1 cellular context compared by ENCODE assay signal in the genomic region with DNA sequence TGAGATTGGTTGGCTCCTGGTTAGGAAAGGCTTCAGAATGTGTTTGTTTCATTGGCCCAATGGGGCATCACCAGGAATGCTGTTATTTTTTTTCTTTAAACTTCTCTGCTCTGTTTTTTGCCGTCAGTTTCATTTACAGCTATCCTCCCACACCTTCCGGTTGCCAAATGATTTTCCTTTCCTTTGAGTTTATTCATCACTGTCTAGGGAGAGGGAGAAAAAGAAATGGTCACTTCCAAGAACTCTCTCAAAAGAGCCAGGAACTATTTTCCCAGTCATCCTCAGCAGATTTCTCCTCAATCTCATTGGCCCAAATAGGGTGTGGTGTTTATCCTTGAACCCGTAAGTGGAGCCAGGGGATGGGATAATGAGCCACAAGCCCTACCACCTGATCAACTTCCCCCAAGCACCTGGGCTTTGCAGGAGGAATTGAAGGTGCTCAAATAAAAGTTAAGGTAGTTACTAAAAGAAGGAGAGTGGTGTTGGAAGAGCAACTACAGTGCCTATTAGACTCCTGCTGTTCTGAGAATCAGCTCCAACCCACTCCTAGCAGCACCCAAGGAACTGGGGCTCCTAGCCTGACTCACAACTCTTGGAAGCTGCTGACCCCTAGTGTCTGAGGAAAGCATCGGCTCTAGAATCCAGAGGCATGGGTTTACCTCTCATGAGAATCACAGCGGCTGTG.
TF ChIP-seq lines count a peak whose summit lies in the region.

No MANE protein-coding gene starts in this region.

TF ChIP-seq in K562, 482 proteins besides CTCF, POLR2A, EP300 and RAD21 (continued from another document):
- TF ChIP-seq, protein P1, sequence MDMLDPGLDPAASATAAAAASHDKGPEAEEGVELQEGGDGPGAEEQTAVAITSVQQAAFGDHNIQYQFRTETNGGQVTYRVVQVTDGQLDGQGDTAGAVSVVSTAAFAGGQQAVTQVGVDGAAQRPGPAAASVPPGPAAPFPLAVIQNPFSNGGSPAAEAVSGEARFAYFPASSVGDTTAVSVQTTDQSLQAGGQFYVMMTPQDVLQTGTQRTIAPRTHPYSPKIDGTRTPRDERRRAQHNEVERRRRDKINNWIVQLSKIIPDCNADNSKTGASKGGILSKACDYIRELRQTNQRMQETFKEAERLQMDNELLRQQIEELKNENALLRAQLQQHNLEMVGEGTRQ (CRISPR knock-in tag; IDR thresholded peaks at IDR 0.05), result no peak
- TF ChIP-seq STAT5A (IDR thresholded peaks at IDR 0.05; ENCODE audit: borderline replicate concordance, low read length), result no peak
- peak; percentile 51; the same call in 1 of the 2 replicates for TF ChIP-seq SMC3 (conservative IDR thresholded peaks at IDR 0.05; ENCODE audit: insufficient read depth, low read depth, low read length)
- no peak for TF ChIP-seq FOXK1 (CRISPR knock-in tag; IDR thresholded peaks at IDR 0.05; ENCODE audit: borderline replicate concordance)
